ENCODE assay signal across 17 cellular contexts in the genomic region with DNA sequence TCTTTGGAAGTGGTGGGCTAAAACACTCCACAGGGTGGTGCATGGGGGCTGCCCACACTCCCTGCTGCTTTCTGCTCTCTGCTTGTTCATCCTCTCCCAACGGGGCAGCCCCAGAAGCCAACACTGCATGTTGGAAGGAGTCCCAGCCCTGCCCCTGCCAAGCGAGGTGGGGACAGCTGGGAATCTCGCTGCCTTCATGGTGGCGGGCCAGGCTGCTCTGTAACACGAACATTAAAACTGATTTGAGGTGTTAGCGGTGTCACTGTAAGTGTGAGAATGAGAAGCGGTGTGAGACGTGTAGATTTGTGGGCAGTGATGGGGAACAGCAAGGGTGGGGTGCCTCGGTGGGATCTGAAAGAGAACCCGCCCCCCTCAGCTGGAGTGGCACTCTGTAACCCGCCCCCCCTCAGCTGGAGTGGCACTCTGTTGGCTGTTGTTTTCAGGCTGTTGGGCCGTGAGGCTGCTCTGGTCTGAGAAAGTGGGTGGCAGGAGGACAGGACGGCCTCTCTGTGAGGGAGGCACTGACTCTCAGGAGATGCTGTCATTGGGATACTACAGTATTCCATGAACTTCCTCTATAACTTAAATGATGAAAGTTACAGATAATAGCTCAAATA.
DNase-seq lines count a peak whose midpoint lies in the region; ATAC-seq lines count a peak whose summit lies in the region.
"Had no signal": no experiment of that assay in that cellular context is flagged by ENCODE, and none has a peak within 500 bp of the region (broad histone marks: within the 10 kb centered on the region; RNA-seq: fewer than 3 reads in every experiment).

No MANE protein-coding gene starts in this region.

- H3K27ac Mint-ChIP-seq in activated T-cell treated with anti-CD3 and anti-CD28 coated beads, Interleukin-2, amount 50 U/mL, for 24 hours: peak overlapping the region; percentile 39
- no peak overlapping the region for H3K27ac Mint-ChIP-seq in activated T-cell treated with anti-CD3 and anti-CD28 coated beads, Interleukin-2, amount 50 U/mL, for 72 hours
- H3K27ac Mint-ChIP-seq in T-helper 17 cell: peak overlapping the region; percentile 68
- H3K27ac Mint-ChIP-seq: activated naive CD8-positive, alpha-beta T cell treated with anti-CD3 and anti-CD28 coated beads, Interleukin-2, amount 10 ng/mL, durations not matched to agents 7 days and 5 days had no signal

- no peak overlapping the region for H3K4me3 ChIP-seq in aorta (ENCODE audit: low read length in 2 of 2)
- H3K4me3 ChIP-seq: K562, stomach, vagina had no signal

- peaks cover 0 to 1% of the 10 kb centered on the region in 2 donors for H3K27me3 ChIP-seq in aorta (ENCODE audit: control insufficient read depth in 1 of 2, insufficient read depth in 2 of 2, low read length in 1 of 2)
- H3K27me3 ChIP-seq: stomach, vagina had no signal

- H3K4me3 Mint-ChIP-seq in activated T-cell treated with anti-CD3 and anti-CD28 coated beads, Interleukin-2, amount 50 U/mL, for 24 hours: no peak overlapping the region
- no peak overlapping the region for H3K4me3 Mint-ChIP-seq in activated T-cell treated with anti-CD3 and anti-CD28 coated beads, Interleukin-2, amount 50 U/mL, for 72 hours
- H3K4me3 Mint-ChIP-seq in T-helper 17 cell: no peak overlapping the region
- H3K4me3 Mint-ChIP-seq: activated CD4-positive, alpha-beta T cell treated with anti-CD3 and anti-CD28 coated beads, Interleukin-2, amount 10 ng/mL, durations not matched to agents 7 days and 5 days; activated naive CD8-positive, alpha-beta T cell treated with anti-CD3 and anti-CD28 coated beads, Interleukin-2, amount 10 ng/mL, durations not matched to agents 7 days and 5 days had no signal

- no peaks in the 10 kb centered on the region for H3K36me3 Mint-ChIP-seq in activated T-cell treated with anti-CD3 and anti-CD28 coated beads, Interleukin-2, amount 50 U/mL, for 24 hours (ENCODE audit: low read depth)
- H3K36me3 Mint-ChIP-seq in activated T-cell treated with anti-CD3 and anti-CD28 coated beads, Interleukin-2, amount 50 U/mL, for 72 hours (ENCODE audit: insufficient read depth in 2 of 2): no peaks in the 10 kb centered on the region
- peaks cover 3% of the 10 kb centered on the region for H3K36me3 Mint-ChIP-seq in T-helper 17 cell (ENCODE audit: low read depth)
- H3K36me3 Mint-ChIP-seq: activated naive CD8-positive, alpha-beta T cell treated with anti-CD3 and anti-CD28 coated beads, Interleukin-2, amount 10 ng/mL, durations not matched to agents 7 days and 5 days; naive B cell had no signal

- no peak overlapping the region for H3K27ac ChIP-seq in aorta (ENCODE audit: low read depth in 1 of 2, low read length in 2 of 2)
- H3K27ac ChIP-seq: HL-60, stomach, vagina had no signal

- H3K9me3 ChIP-seq in T-helper 17 cell (ENCODE audit: control insufficient read depth, low read length, poor library complexity, severe bottlenecking) (no peaks in the 10 kb centered on the region), aorta (ENCODE audit: control insufficient read depth, low read length) (peaks cover 2% of the 10 kb centered on the region)
- H3K9me3 ChIP-seq: stomach, vagina had no signal

- no peak for ATAC-seq in activated T-cell treated with anti-CD3 and anti-CD28 coated beads, Interleukin-2, amount 50 U/mL, for 72 hours (replicated peaks in 1 of 2)
- ATAC-seq in T-helper 17 cell (no peak), left ventricle myocardium superior (peak; percentile 94), aorta (ENCODE audit: low FRiP score) (no peak)
- ATAC-seq: K562 had no signal

- H3K4me1 Mint-ChIP-seq in activated T-cell treated with anti-CD3 and anti-CD28 coated beads, Interleukin-2, amount 50 U/mL, for 24 hours (ENCODE audit: low read depth): peaks cover 14% of the 10 kb centered on the region
- H3K4me1 Mint-ChIP-seq in activated T-cell treated with anti-CD3 and anti-CD28 coated beads, Interleukin-2, amount 50 U/mL, for 72 hours (ENCODE audit: low read depth): peaks cover 21% of the 10 kb centered on the region
- peaks cover 4% of the 10 kb centered on the region for H3K4me1 Mint-ChIP-seq in T-helper 17 cell
- H3K4me1 Mint-ChIP-seq: naive B cell had no signal

- no peaks in the 10 kb centered on the region for H3K36me3 ChIP-seq in aorta (ENCODE audit: control insufficient read depth in 1 of 2, insufficient read depth in 2 of 2, low read length in 1 of 2)
- H3K36me3 ChIP-seq: stomach, vagina had no signal

- H3K4me1 ChIP-seq in aorta (ENCODE audit: control insufficient read depth in 1 of 2, insufficient read depth in 2 of 2, low read length in 2 of 2): no peaks in the 10 kb centered on the region
- H3K4me1 ChIP-seq: stomach, vagina had no signal

- no peak for DNase-seq in activated T-cell treated with anti-CD3 and anti-CD28 coated beads, Interleukin-2, amount 50 U/mL, for 24 hours
- DNase-seq in activated T-cell treated with anti-CD3 and anti-CD28 coated beads, Interleukin-2, amount 50 U/mL, for 72 hours: no peak
- DNase-seq in T-helper 17 cell (no peak), left ventricle myocardium superior (peak; percentile 63), smooth muscle cell of the brain vasculature (ENCODE audit: low read depth, low spot score) (peak; percentile 2), SW 1271 (lab: John Stamatoyannopoulos, UW) (no peak), aorta (no peak), amniotic stem cell (lab: John Stamatoyannopoulos, UW) (no peak)
- DNase-seq: ACHN; activated CD4-positive, alpha-beta T cell treated with anti-CD3 and anti-CD28 coated beads, Interleukin-2, amount 10 ng/mL, durations not matched to agents 7 days and 5 days; activated naive CD8-positive, alpha-beta T cell treated with anti-CD3 and anti-CD28 coated beads, Interleukin-2, amount 10 ng/mL, durations not matched to agents 7 days and 5 days; naive B cell; NCI-H1105 treated with DMSO at 0.1 percent for 48 hours; stomach had no signal

- peaks cover 5% of the 10 kb centered on the region for H3K27me3 Mint-ChIP-seq in activated T-cell treated with anti-CD3 and anti-CD28 coated beads, Interleukin-2, amount 50 U/mL, for 24 hours
- H3K27me3 Mint-ChIP-seq in activated T-cell treated with anti-CD3 and anti-CD28 coated beads, Interleukin-2, amount 50 U/mL, for 72 hours (ENCODE audit: low read depth): no peaks in the 10 kb centered on the region
- H3K27me3 Mint-ChIP-seq in T-helper 17 cell: peaks cover 3% of the 10 kb centered on the region
- H3K27me3 Mint-ChIP-seq: activated CD4-positive, alpha-beta T cell treated with anti-CD3 and anti-CD28 coated beads, Interleukin-2, amount 10 ng/mL, durations not matched to agents 7 days and 5 days had no signal

- no peaks in the 10 kb centered on the region for H3K9me3 Mint-ChIP-seq in activated T-cell treated with anti-CD3 and anti-CD28 coated beads, Interleukin-2, amount 50 U/mL, for 24 hours
- no peaks in the 10 kb centered on the region for H3K9me3 Mint-ChIP-seq in activated T-cell treated with anti-CD3 and anti-CD28 coated beads, Interleukin-2, amount 50 U/mL, for 72 hours
- H3K9me3 Mint-ChIP-seq: activated CD4-positive, alpha-beta T cell treated with anti-CD3 and anti-CD28 coated beads, Interleukin-2, amount 10 ng/mL, durations not matched to agents 7 days and 5 days; activated naive CD8-positive, alpha-beta T cell treated with anti-CD3 and anti-CD28 coated beads, Interleukin-2, amount 10 ng/mL, durations not matched to agents 7 days and 5 days; naive B cell had no signal

- 9 to 19% methylated on average over 13 of the region's 13 CpGs for WGBS in aorta, 2 donors

- intact Hi-C loops in left ventricle myocardium superior (cut with micrococcal nuclease) (no loop called here), aorta (cut with DNase I) (no loop called here)

Comparison
In these comparisons a context has a peak if more than half of its experiments do, and no peak if none do; other contexts are left out.
1. DNase-seq: peak in left ventricle myocardium superior (single experiment) and smooth muscle cell of the brain vasculature (single experiment); none in activated T-cell treated with anti-CD3 and anti-CD28 coated beads, Interleukin-2, amount 50 U/mL, for 24 hours (single experiment), activated T-cell treated with anti-CD3 and anti-CD28 coated beads, Interleukin-2, amount 50 U/mL, for 72 hours (0 of 2), T-helper 17 cell (0 of 3), SW 1271 (0 of 2), aorta (0 of 2) and amniotic stem cell (single experiment).